19 cellular contexts compared by ENCODE assay signal in genomic region chr12:107152331-107152730, GRCh38.
"Had no signal": no experiment of that assay in that cellular context is flagged by ENCODE, and none has a peak within 500 bp of the region (broad histone marks: within the 10 kb centered on the region; RNA-seq: fewer than 3 reads in every experiment).

No MANE protein-coding gene starts in this region.

- DNase-seq: effector memory CD8-positive, alpha-beta T cell; immature natural killer cell; kidney; left cardiac atrium; left ventricle myocardium inferior; lower lobe of right lung; natural killer cell; nucleus accumbens; ovary; right cardiac atrium; stimulated activated CD4-positive, alpha-beta T cell treated with anti-CD3 and anti-CD28 coated beads, Interleukin-4, amount 100 ng/mL, for 1 hour; stimulated activated CD8-positive, alpha-beta memory T cell treated with anti-CD3 and anti-CD28 coated beads, Interleukin-4, amount 100 ng/mL, for 48 hours; stimulated activated naive CD8-positive, alpha-beta T cell treated with anti-CD3 and anti-CD28 coated beads, Interleukin-15, Interleukin-2, amounts not matched to agents 100 U/mL and 50 U/mL, for 24 hours; thyroid gland had no signal

- ATAC-seq: effector memory CD8-positive, alpha-beta T cell; gastroesophageal sphincter; left cardiac atrium; lower lobe of right lung; natural killer cell; right cardiac atrium; stimulated activated effector memory CD8-positive, alpha-beta T cell treated with anti-CD3 and anti-CD28 coated beads, Interleukin-12 subunit alpha, Interleukin-12 subunit beta, amount 100 ng/mL, for 72 hours; stimulated activated naive CD8-positive, alpha-beta T cell treated with anti-CD3 and anti-CD28 coated beads, Interleukin-15, Interleukin-2, amounts not matched to agents 100 U/mL and 50 U/mL, for 24 hours had no signal

- H3K36me3 ChIP-seq: esophagus muscularis mucosa, gastroesophageal sphincter, left ventricle myocardium inferior, lower lobe of right lung, ovary, suprapubic skin, thyroid gland had no signal

- H3K27ac ChIP-seq: epithelial cell of prostate, esophagus muscularis mucosa, gastroesophageal sphincter, left ventricle myocardium inferior, lower lobe of right lung, ovary, suprapubic skin, thyroid gland had no signal

- H3K27me3 ChIP-seq: ovary, suprapubic skin, thyroid gland had no signal

- H3K9me3 ChIP-seq: lower lobe of right lung, suprapubic skin, thyroid gland had no signal

- H3K4me1 ChIP-seq: esophagus muscularis mucosa, gastroesophageal sphincter, left ventricle myocardium inferior, lower lobe of right lung, suprapubic skin, thyroid gland had no signal

- H3K4me3 ChIP-seq: esophagus muscularis mucosa, gastroesophageal sphincter, left ventricle myocardium inferior, lower lobe of right lung, ovary, suprapubic skin, thyroid gland had no signal
